In genomic region chr1:15616704-15617172, GRCh38 we compare ENCODE assay signal across 8 cellular contexts. TPM values are rescaled to one million over a fixed set of nuclear protein-coding genes. Genes with fewer than 3 reads are reported as not detected.
A peak's percentile ranks its signal among the peaks of the same experiment; 100 is the strongest.
DNase-seq lines count a peak whose midpoint lies in the region; ATAC-seq, FAIRE-seq and TF ChIP-seq lines count a peak whose summit lies in the region.

No MANE protein-coding gene starts in this region.

- H3K36me3 ChIP-seq in A673 (ENCODE audit: insufficient read depth, low read length, poor library complexity, severe bottlenecking) (no peaks in the 10 kb centered on the region), GM12878 (ENCODE audit: control insufficient read depth in 2 of 2, insufficient read depth in 2 of 2, low read length in 1 of 2) (no peaks in the 10 kb centered on the region)

- peak overlapping the region; percentile 59 for H3K9ac ChIP-seq in GM12878 (ENCODE audit: control insufficient read depth, insufficient read depth, low read length)

- WGBS in GM12878 (ENCODE audit: insufficient coverage, insufficient replicate concordance, low lambda C conversion rate, missing lambda C conversion rate) = 14% methylated on average over 12 of the region's 12 CpGs

- no peaks in the 10 kb centered on the region for H3K9me3 Mint-ChIP-seq in IgD-negative memory B cell

- peak overlapping the region; percentile 84 to 98 (median 96) for H3K27ac Mint-ChIP-seq in IgD-negative memory B cell

- TF ChIP-seq EP300 in GM12878 (IDR thresholded peaks at IDR 0.05; ENCODE audit: borderline replicate concordance in 1 of 2, control insufficient read depth in 1 of 2, low read depth in 2 of 2, low read length in 2 of 2) = no peak

- TF ChIP-seq CTCF in A673 (conservative IDR thresholded peaks at IDR 0.05; ENCODE audit: low read depth, low read length) (no peak), GM12878 (IDR thresholded peaks at IDR 0.05 in 2 of 3, conservative IDR thresholded peaks at IDR 0.05 in 1 of 3; ENCODE audit: control insufficient read depth in 2 of 3, extremely low read depth in 1 of 3, insufficient read depth in 1 of 3, low read depth in 3 of 3, low read length in 3 of 3) (no peak)

- H3K79me2 ChIP-seq in GM12878 (ENCODE audit: control insufficient read depth, insufficient read depth, low read length) = peaks cover 42% of the 10 kb centered on the region

- H4K20me1 ChIP-seq in GM12878 (ENCODE audit: control insufficient read depth, insufficient read depth) = no peaks in the 10 kb centered on the region

- peak; percentile 4 for ATAC-seq in GM19023 (IDR thresholded peaks at IDR 0.05; ENCODE audit: unreplicated experiment)
- peak; percentile 12 for ATAC-seq in GM12878
- ATAC-seq in left colon = peak; percentile 10
- ATAC-seq in HG02885 (IDR thresholded peaks at IDR 0.05; ENCODE audit: poor library complexity, unreplicated experiment) = no peak

- SMC1A ChIA-PET in GM12878 (lab: Charles Lee; ENCODE audit: uncharacterized antibody, unreplicated experiment) = interaction anchor here (0.6 to 0.9 kb wide), 2 partner anchors 23 to 346 kb away, joined by 3 read pairs; no protein-coding TSS in a partner anchor

- H3K36me3 Mint-ChIP-seq in IgD-negative memory B cell = peaks cover 5% of the 10 kb centered on the region

- peak overlapping the region; percentile 91 for H3K4me2 ChIP-seq in GM12878 (ENCODE audit: control insufficient read depth, insufficient read depth)

- TF ChIP-seq RAD21 in GM12878 (IDR thresholded peaks at IDR 0.05; ENCODE audit: insufficient read depth, low read depth, low read length) = no peak

- H3K27me3 Mint-ChIP-seq in IgD-negative memory B cell = no peaks in the 10 kb centered on the region

- intact Hi-C loops in A673 (cut with micrococcal nuclease; ENCODE audit: unreplicated experiment) (no loop called here), GM12878 (cut with micrococcal nuclease; ENCODE audit: unreplicated experiment) (loop anchor here (2.0 to 5.0 kb wide), 2 partner anchors 81 to 90 kb away; partner anchors contain the start of gene DNAJC16), left colon (cut with DNase I, micrococcal nuclease) (no loop called here)

- H3K4me3 ChIP-seq in A673 (ENCODE audit: low read depth, low read length, poor library complexity, severe bottlenecking) = peak overlapping the region; percentile 89
- H3K4me3 ChIP-seq in GM12878 = peak overlapping the region; percentile 70

- in situ Hi-C loops in GM12878 (cut with MboI) = no loop called here

- H3K4me1 ChIP-seq in A673 (ENCODE audit: insufficient read depth, low read length, poor library complexity, severe bottlenecking) (peaks cover 10% of the 10 kb centered on the region), GM12878 (ENCODE audit: control insufficient read depth, insufficient read depth, low read length) (peaks cover 14% of the 10 kb centered on the region)

- RAD21 ChIA-PET in GM12878 (lab: Charles Lee; ENCODE audit: unreplicated experiment) = interaction anchor here (0.7 kb wide), 1 partner anchor 81 kb away, joined by 3 read pairs; no protein-coding TSS in a partner anchor

- DNase-seq in A673 (ENCODE audit: low spot score) (no peak), GM12878 (ENCODE audit: low read depth, low spot score) (no peak), left colon (peak in 1 of 2 donors; percentile 27), substantia nigra (lab: John Stamatoyannopoulos, UW) (peak in 2 of 49 donors; percentile 29 to 37), GM19238 (ENCODE audit: insufficient read length, low spot score) (no peak)

- H3K27me3 ChIP-seq in A673 (replicated peaks; ENCODE audit: insufficient read depth, low read depth, low read length, poor library complexity) (no peaks in the 10 kb centered on the region), GM12878 (replicated peaks in 1 of 2; ENCODE audit: control insufficient read depth in 2 of 2, insufficient read depth in 2 of 2, low read length in 1 of 2) (no peaks in the 10 kb centered on the region)

- FAIRE-seq in GM12878 (lab: Jason Lieb, UNC) = no peak

- CTCF ChIA-PET in A673 (lab: Charles Lee) = no interaction called here
- CTCF ChIA-PET in GM12878 (lab: Yijun Ruan, JAX) = interaction anchor here (0.6 to 1.5 kb wide), 3 partner anchors 13 to 125 kb away, joined by 3 read pairs; no protein-coding TSS in a partner anchor

- TSS peak; percentile 66 for BruUV-seq in A673 (replicated peaks; lab: Mats Ljungman, UMichigan)
- TSS peak; percentile 93 for BruUV-seq in GM12878 (replicated peaks; lab: Mats Ljungman, UMichigan)

- no peak for TF ChIP-seq POLR2A in GM12878 (IDR thresholded peaks at IDR 0.05; ENCODE audit: low read depth, low read length)

- peak overlapping the region; percentile 92 to 97 (median 95) for H3K4me3 Mint-ChIP-seq in IgD-negative memory B cell

- H3K9me3 ChIP-seq in A673 (ENCODE audit: low read depth, low read length, poor library complexity, severe bottlenecking) (no peaks in the 10 kb centered on the region), GM12878 (replicated peaks; ENCODE audit: control insufficient read depth, insufficient read depth, low read length) (no peaks in the 10 kb centered on the region)

- H2AFZ ChIP-seq in GM12878 (ENCODE audit: control insufficient read depth, low read depth, low read length) = peak overlapping the region; percentile 95

- POLR2A ChIA-PET in A673 (lab: Charles Lee; ENCODE audit: low non-redundant PET) = no interaction called here
- POLR2A ChIA-PET in GM12878 (lab: Charles Lee) = interaction anchor here (0.5 to 2.5 kb wide), 4 partner anchors 11 to 289 kb away, joined by 3 to 18 read pairs (median 4); no protein-coding TSS in a partner anchor

- H3K27ac ChIP-seq in A673 (ENCODE audit: low read depth, low read length, poor library complexity, severe bottlenecking) (peak overlapping the region; percentile 37), GM12878 (ENCODE audit: control insufficient read depth, insufficient read depth) (peak overlapping the region; percentile 92), substantia nigra (ENCODE audit: low read depth, low read length, poor library complexity, severe bottlenecking) (peak overlapping the region; percentile 82)

- peaks cover 24 to 26% (median 25%) of the 10 kb centered on the region in 3 donors for H3K4me1 Mint-ChIP-seq in IgD-negative memory B cell

TF ChIP-seq in GM12878, 131 proteins besides CTCF, POLR2A, EP300 and RAD21 (continues in another document):
- 0 out of 2 replicates have a peak, but pooled peaks have one; percentile 8 for TF ChIP-seq SPI1 (IDR thresholded peaks at IDR 0.05; ENCODE audit: borderline replicate concordance, insufficient read depth, low read depth, low read length)
- TF ChIP-seq SKIL (IDR thresholded peaks at IDR 0.05; ENCODE audit: low read depth, poor library complexity, severe bottlenecking) = no peak

RNA-seq across cellular contexts. Expression of gene DDI2, which starts 0.5 kb away (rescaled TPM):
- total RNA-seq in A673 (2021) = 38.1 and 41.3 TPM in 2 replicates
- 6.5 TPM for polyA plus RNA-seq in IgD-negative memory B cell
- 151 and 156 TPM in 2 replicates for total RNA-seq in GM12878 (2013; cell fraction: nucleolus; rRNA removed)
- total RNA-seq in GM12878 (2014; rRNA removed) = 24.1 TPM in 2 replicates
- total RNA-seq in GM12878 (2014; rRNA removed; fragmentation: Illumina TruSeq; extraction: Trizol) = 17.1 and 17.3 TPM in 2 replicates
- total RNA-seq in GM12878 (2021) = 29.1 and 33.1 TPM in 2 replicates
- polyA plus RNA-seq in GM12878 (2011; ENCODE audit: low read depth) = 6.8 TPM
- 10.8 TPM in 2 replicates for polyA plus RNA-seq in GM12878 (2011; rRNA removed)
- polyA plus RNA-seq in GM12878 (2011; cell fraction: cytosol; rRNA removed) = 8.2 and 8.9 TPM in 2 replicates
- 15.8 and 24.9 TPM in 2 replicates for polyA plus RNA-seq in GM12878 (2011; cell fraction: nucleus; rRNA removed)
- polyA plus RNA-seq in GM12878 (2012) = 8.3 and 9.0 TPM in 2 replicates
- polyA plus RNA-seq in GM12878 (2014; fragmentation: Illumina TruSeq; extraction: Trizol) = 22.0 and 23.0 TPM in 2 replicates
- 1 to 10 TPM; 3.3 to 3.6 TPM for polyA plus RNA-seq in GM12878 (2014; fragmentation: Nextera tagmentation; extraction: Ambion mirVana)
- polyA plus RNA-seq in GM12878 (2014; rRNA removed) = 11.6 and 12.3 TPM in 2 replicates
- 10 to 100 TPM in 1 of 2 experiments, 1 to 10 TPM in 1; 7.1 to 10.1 TPM for polyA plus RNA-seq in GM12878 (2016; fragmentation: Nextera tagmentation; extraction: Ambion mirVana)
- polyA minus RNA-seq in GM12878 (2011; rRNA and poly(A)+ RNA removed) = 30.9 and 42.4 TPM in 2 replicates
- polyA minus RNA-seq in GM12878 (2011; cell fraction: cytosol; rRNA and poly(A)+ RNA removed) = 5.6 and 8.4 TPM in 2 replicates
- polyA minus RNA-seq in GM12878 (2011; cell fraction: nucleus; rRNA and poly(A)+ RNA removed) = 46.9 and 73.7 TPM in 2 replicates
- 10 to 100 TPM; 27.4 to 37.6 TPM for total RNA-seq in left colon

RNA-seq across cellular contexts. Expression of gene AGMAT, which starts 31.9 kb away (rescaled TPM):
- 0.11 and 0.20 TPM in 2 replicates for total RNA-seq in A673 (2021)
- 11.8 TPM for polyA plus RNA-seq in IgD-negative memory B cell
- total RNA-seq in GM12878 (2013; cell fraction: nucleolus; rRNA removed) = 2.2 and 2.5 TPM in 2 replicates
- total RNA-seq in GM12878 (2014; rRNA removed) = 7.0 and 7.9 TPM in 2 replicates
- total RNA-seq in GM12878 (2014; rRNA removed; fragmentation: Illumina TruSeq; extraction: Trizol) = 5.0 and 5.3 TPM in 2 replicates
- total RNA-seq in GM12878 (2021) = 6.9 and 7.4 TPM in 2 replicates
- 1.6 TPM for polyA plus RNA-seq in GM12878 (2011; ENCODE audit: low read depth)
- polyA plus RNA-seq in GM12878 (2011; rRNA removed) = 1.4 and 1.5 TPM in 2 replicates
- polyA plus RNA-seq in GM12878 (2011; cell fraction: cytosol; rRNA removed) = 1.5 TPM in 2 replicates
- polyA plus RNA-seq in GM12878 (2011; cell fraction: nucleus; rRNA removed) = 0.45 and 0.57 TPM in 2 replicates
- polyA plus RNA-seq in GM12878 (2012) = 2.0 and 2.3 TPM in 2 replicates
- 3.5 and 4.7 TPM in 2 replicates for polyA plus RNA-seq in GM12878 (2014; fragmentation: Illumina TruSeq; extraction: Trizol)
- polyA plus RNA-seq in GM12878 (2014; fragmentation: Nextera tagmentation; extraction: Ambion mirVana) = 1 to 10 TPM in 1 of 2 experiments, under 1 TPM in 1; 0.47 to 1.6 TPM
- polyA plus RNA-seq in GM12878 (2014; rRNA removed) = 5.7 and 6.0 TPM in 2 replicates
- 1 to 10 TPM; 3.6 to 4.7 TPM for polyA plus RNA-seq in GM12878 (2016; fragmentation: Nextera tagmentation; extraction: Ambion mirVana)
- 1.2 and 1.3 TPM in 2 replicates for polyA minus RNA-seq in GM12878 (2011; rRNA and poly(A)+ RNA removed)
- polyA minus RNA-seq in GM12878 (2011; cell fraction: cytosol; rRNA and poly(A)+ RNA removed) = 1.5 and 1.7 TPM in 2 replicates
- polyA minus RNA-seq in GM12878 (2011; cell fraction: nucleus; rRNA and poly(A)+ RNA removed) = 0.24 and 0.38 TPM in 2 replicates
- 10 to 100 TPM; 18.4 to 25.1 TPM for total RNA-seq in left colon

Comparison
In these comparisons a context has a peak if more than half of its experiments do, and no peak if none do; other contexts are left out.
1. H3K27ac ChIP-seq: peak in every context shown above with its lines; median percentile 92 in GM12878; 82 in substantia nigra; 37 in A673.